Comparison of ENCODE assay signal across 1 cellular context in the genomic region with DNA sequence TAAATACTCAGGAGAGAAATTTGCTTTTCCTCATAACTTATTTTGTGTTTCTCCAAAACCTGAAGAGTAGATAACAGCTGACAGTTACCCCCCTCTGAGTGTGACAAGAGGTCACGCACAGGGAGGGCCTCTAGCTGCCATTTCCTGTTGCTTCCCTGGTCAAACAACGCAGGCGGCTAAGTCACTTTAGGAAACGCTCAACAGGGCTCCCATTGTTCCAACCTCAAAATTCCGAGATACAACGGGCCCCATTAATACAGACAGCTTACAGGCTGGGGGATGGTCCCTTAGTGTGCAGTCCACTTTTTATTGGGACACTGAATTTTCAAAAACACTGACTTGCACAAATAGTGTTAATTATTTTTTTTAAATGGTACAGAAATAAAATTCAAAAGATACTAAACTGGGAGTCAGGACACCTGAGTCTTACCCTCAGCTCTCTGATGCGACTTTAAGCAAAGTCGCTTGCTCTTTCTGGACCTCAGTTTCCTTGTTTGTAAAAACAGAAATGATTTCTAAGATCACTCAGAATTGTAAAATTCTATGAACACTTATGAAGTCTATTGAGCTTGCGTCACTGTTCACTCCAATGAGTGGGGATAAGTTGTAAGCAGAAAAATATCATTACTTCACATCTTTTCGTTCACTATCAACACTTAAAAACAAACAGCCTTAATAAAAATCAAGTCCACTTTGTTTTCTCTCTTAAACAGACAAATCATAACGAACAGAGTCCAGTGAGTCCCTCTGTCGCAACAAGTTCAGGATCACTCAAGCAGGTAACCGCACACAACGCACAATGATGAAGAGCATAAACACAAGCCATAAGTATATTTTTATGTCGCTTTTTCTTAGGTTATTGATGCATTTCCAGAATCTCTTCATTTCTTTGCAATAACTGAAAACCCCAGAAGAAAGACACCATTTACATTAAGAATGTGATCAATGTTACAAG.
TF ChIP-seq lines count a peak whose summit lies in the region.

No MANE protein-coding gene starts in this region.

TF ChIP-seq in K562, 482 proteins besides CTCF, POLR2A, EP300 and RAD21 (continued from another document and continues in another):
- TF ChIP-seq ZNF592 (IDR thresholded peaks at IDR 0.05) = peak; percentile 94
- TF ChIP-seq GTF2F1 (IDR thresholded peaks at IDR 0.05; ENCODE audit: low read depth, low read length) = no peak
- TF ChIP-seq KDM5B (IDR thresholded peaks at IDR 0.05; ENCODE audit: insufficient replicate concordance, low read depth, low read length) = peak; percentile 75
- TF ChIP-seq NUFIP1 (IDR thresholded peaks at IDR 0.05; ENCODE audit: partially characterized antibody) = no peak
- TF ChIP-seq ZNF75A (CRISPR knock-in tag; IDR thresholded peaks at IDR 0.05) = no peak
- TF ChIP-seq, protein P1, sequence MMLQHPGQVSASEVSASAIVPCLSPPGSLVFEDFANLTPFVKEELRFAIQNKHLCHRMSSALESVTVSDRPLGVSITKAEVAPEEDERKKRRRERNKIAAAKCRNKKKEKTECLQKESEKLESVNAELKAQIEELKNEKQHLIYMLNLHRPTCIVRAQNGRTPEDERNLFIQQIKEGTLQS (IDR thresholded peaks at IDR 0.05) = peak; percentile 50
- TF ChIP-seq, protein P1 (CRISPR knock-in tag; conservative IDR thresholded peaks at IDR 0.05) = no peak
- TF ChIP-seq MXI1 (IDR thresholded peaks at IDR 0.05; ENCODE audit: low read depth, low read length) = no peak
- peak; percentile 63 for TF ChIP-seq ZNF239 (CRISPR knock-in tag; IDR thresholded peaks at IDR 0.05)
- TF ChIP-seq SREBF2 (CRISPR knock-in tag; IDR thresholded peaks at IDR 0.05) = no peak
- TF ChIP-seq ELF2 (CRISPR knock-in tag; IDR thresholded peaks at IDR 0.05) = no peak
- TF ChIP-seq LEF1 (IDR thresholded peaks at IDR 0.05) = peak; percentile 86
- TF ChIP-seq ZNF589 (CRISPR knock-in tag; IDR thresholded peaks at IDR 0.05; ENCODE audit: low read depth) = peak; percentile 90; the same call in 1 of the 2 replicates
- no peak for TF ChIP-seq SRF (CRISPR knock-in tag; IDR thresholded peaks at IDR 0.05)
- TF ChIP-seq NRF1 (conservative IDR thresholded peaks at IDR 0.05 in 1 of 2, IDR thresholded peaks at IDR 0.05 in 1 of 2) = peak in 1 of 2 experiments; percentile 52; a peak in 2 of 4 replicates
- TF ChIP-seq SETDB1 (IDR thresholded peaks at IDR 0.05; ENCODE audit: low read length) = no peak
- TF ChIP-seq NONO (IDR thresholded peaks at IDR 0.05; ENCODE audit: low read depth in 2 of 2, low read length in 1 of 2) = no peak; a peak in 1 of 4 replicates
- TF ChIP-seq EZH2 (IDR thresholded peaks at IDR 0.05; ENCODE audit: borderline replicate concordance, low read depth, low read length) = no peak
- TF ChIP-seq, protein P2, sequence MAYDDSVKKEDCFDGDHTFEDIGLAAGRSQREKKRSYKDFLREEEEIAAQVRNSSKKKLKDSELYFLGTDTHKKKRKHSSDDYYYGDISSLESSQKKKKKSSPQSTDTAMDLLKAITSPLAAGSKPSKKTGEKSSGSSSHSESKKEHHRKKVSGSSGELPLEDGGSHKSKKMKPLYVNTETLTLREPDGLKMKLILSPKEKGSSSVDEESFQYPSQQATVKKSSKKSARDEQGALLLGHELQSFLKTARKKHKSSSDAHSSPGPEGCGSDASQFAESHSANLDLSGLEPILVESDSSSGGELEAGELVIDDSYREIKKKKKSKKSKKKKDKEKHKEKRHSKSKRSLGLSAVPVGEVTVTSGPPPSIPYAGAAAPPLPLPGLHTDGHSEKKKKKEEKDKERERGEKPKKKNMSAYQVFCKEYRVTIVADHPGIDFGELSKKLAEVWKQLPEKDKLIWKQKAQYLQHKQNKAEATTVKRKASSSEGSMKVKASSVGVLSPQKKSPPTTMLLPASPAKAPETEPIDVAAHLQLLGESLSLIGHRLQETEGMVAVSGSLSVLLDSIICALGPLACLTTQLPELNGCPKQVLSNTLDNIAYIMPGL (CRISPR knock-in tag; IDR thresholded peaks at IDR 0.05) = no peak
- peak; percentile 76 for TF ChIP-seq GABPA (tag; conservative IDR thresholded peaks at IDR 0.05; ENCODE audit: low read depth)
- no peak for TF ChIP-seq TOE1 (IDR thresholded peaks at IDR 0.05; ENCODE audit: borderline replicate concordance)
- no peak for TF ChIP-seq TOE1 (CRISPR knock-in tag; IDR thresholded peaks at IDR 0.05; ENCODE audit: borderline replicate concordance, low read depth)
- TF ChIP-seq NCOA1 (IDR thresholded peaks at IDR 0.05; ENCODE audit: low read depth) = peak; percentile 37; the same call in 1 of the 2 replicates
- no peak for TF ChIP-seq THRB (CRISPR knock-in tag; conservative IDR thresholded peaks at IDR 0.05)
- TF ChIP-seq DIDO1 (tag; IDR thresholded peaks at IDR 0.05; ENCODE audit: low read depth) = 0 out of 2 replicates have a peak, but pooled peaks have one; percentile 32
- TF ChIP-seq GATAD2B (IDR thresholded peaks at IDR 0.05; ENCODE audit: borderline replicate concordance) = no peak
- 0 out of 2 replicates have a peak, but pooled peaks have one; percentile 32 for TF ChIP-seq KHSRP (IDR thresholded peaks at IDR 0.05)
- TF ChIP-seq ZNF445 (CRISPR knock-in tag; IDR thresholded peaks at IDR 0.05; ENCODE audit: low read depth) = 0 out of 2 replicates have a peak, but pooled peaks have one; percentile 20
- peak; percentile 84 for TF ChIP-seq BRD9 (IDR thresholded peaks at IDR 0.05; ENCODE audit: low read depth, partially characterized antibody)
- TF ChIP-seq HMG20B (CRISPR knock-in tag; IDR thresholded peaks at IDR 0.05) = 0 out of 2 replicates have a peak, but pooled peaks have one; percentile 24
- TF ChIP-seq ZNF324 (CRISPR knock-in tag; IDR thresholded peaks at IDR 0.05) = no peak
- TF ChIP-seq HLTF (IDR thresholded peaks at IDR 0.05) = no peak
- TF ChIP-seq, protein P3, sequence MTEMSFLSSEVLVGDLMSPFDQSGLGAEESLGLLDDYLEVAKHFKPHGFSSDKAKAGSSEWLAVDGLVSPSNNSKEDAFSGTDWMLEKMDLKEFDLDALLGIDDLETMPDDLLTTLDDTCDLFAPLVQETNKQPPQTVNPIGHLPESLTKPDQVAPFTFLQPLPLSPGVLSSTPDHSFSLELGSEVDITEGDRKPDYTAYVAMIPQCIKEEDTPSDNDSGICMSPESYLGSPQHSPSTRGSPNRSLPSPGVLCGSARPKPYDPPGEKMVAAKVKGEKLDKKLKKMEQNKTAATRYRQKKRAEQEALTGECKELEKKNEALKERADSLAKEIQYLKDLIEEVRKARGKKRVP (CRISPR knock-in tag; IDR thresholded peaks at IDR 0.05) = no peak
- TF ChIP-seq SMARCA5 (IDR thresholded peaks at IDR 0.05) = no peak
- no peak for TF ChIP-seq ZFP30 (CRISPR knock-in tag; IDR thresholded peaks at IDR 0.05; ENCODE audit: borderline replicate concordance)
- TF ChIP-seq ZNF444 (CRISPR knock-in tag; IDR thresholded peaks at IDR 0.05) = peak; percentile 25; the same call in 1 of the 2 replicates
- TF ChIP-seq MTA3 (IDR thresholded peaks at IDR 0.05; ENCODE audit: borderline replicate concordance) = 0 out of 2 replicates have a peak, but pooled peaks have one; percentile 52
- TF ChIP-seq CAMTA2 (CRISPR knock-in tag; conservative IDR thresholded peaks at IDR 0.05) = no peak
- peak; percentile 63; the same call in 1 of the 2 replicates for TF ChIP-seq ELF4 (CRISPR knock-in tag; IDR thresholded peaks at IDR 0.05)
- TF ChIP-seq GATA2 (CRISPR knock-in tag; IDR thresholded peaks at IDR 0.05) = no peak
- TF ChIP-seq, protein P4, sequence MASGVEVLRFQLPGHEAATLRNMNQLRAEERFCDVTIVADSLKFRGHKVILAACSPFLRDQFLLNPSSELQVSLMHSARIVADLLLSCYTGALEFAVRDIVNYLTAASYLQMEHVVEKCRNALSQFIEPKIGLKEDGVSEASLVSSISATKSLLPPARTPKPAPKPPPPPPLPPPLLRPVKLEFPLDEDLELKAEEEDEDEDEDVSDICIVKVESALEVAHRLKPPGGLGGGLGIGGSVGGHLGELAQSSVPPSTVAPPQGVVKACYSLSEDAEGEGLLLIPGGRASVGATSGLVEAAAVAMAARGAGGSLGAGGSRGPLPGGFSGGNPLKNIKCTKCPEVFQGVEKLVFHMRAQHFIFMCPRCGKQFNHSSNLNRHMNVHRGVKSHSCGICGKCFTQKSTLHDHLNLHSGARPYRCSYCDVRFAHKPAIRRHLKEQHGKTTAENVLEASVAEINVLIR (CRISPR knock-in tag; IDR thresholded peaks at IDR 0.05) = 0 out of 2 replicates have a peak, but pooled peaks have one; percentile 46
- peak; percentile 67 for TF ChIP-seq BHLHE40 (IDR thresholded peaks at IDR 0.05; ENCODE audit: low read length)
- TF ChIP-seq BRD4 (IDR thresholded peaks at IDR 0.05) = peak; percentile 89; the same call in 1 of the 2 replicates
- no peak for TF ChIP-seq MYNN (IDR thresholded peaks at IDR 0.05)
- TF ChIP-seq MYNN (CRISPR knock-in tag; IDR thresholded peaks at IDR 0.05) = no peak
- peak; percentile 23 for TF ChIP-seq SMAD1 (IDR thresholded peaks at IDR 0.05; ENCODE audit: low read depth, low read length, partially characterized antibody)
- peak; percentile 78 for TF ChIP-seq ETV1 (tag; conservative IDR thresholded peaks at IDR 0.05; ENCODE audit: low read depth)
- no peak for TF ChIP-seq HMG20A (CRISPR knock-in tag; conservative IDR thresholded peaks at IDR 0.05)
- TF ChIP-seq ZC3H8 (IDR thresholded peaks at IDR 0.05) = no peak
- peak; percentile 34; the same call in 1 of the 2 replicates for TF ChIP-seq ATF7 (IDR thresholded peaks at IDR 0.05)
- TF ChIP-seq SIN3B (IDR thresholded peaks at IDR 0.05; ENCODE audit: low read depth) = no peak
- peak; percentile 89 for TF ChIP-seq KLF6 (CRISPR knock-in tag; IDR thresholded peaks at IDR 0.05; ENCODE audit: borderline replicate concordance)
- TF ChIP-seq MEF2D (tag; conservative IDR thresholded peaks at IDR 0.05; ENCODE audit: low read depth) = peak; percentile 65; the same call in 1 of the 2 replicates
